Comparison of ENCODE assay signal across 11 cellular contexts in the genomic region with DNA sequence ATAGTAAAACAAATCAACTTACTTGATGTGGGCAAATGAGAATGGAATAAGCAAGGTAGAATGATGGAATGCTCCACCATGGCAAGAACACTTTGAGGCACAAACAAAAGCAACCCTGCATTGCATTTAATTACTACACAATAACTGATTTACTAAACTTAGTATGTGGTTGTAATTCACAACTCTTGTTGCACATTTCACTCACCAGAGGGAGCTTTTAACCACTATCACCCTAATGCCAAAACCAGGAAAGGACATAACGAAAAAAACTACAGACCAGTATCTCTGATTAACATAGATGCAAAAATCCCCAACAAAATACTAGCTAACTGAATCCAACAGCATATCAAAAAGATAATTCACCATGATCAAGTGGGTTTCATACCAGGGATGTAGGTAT.
DNase-seq lines count a peak whose midpoint lies in the region; ATAC-seq, FAIRE-seq and TF ChIP-seq lines count a peak whose summit lies in the region.
"Had no signal": no experiment of that assay in that cellular context is flagged by ENCODE, and none has a peak within 500 bp of the region (broad histone marks: within the 10 kb centered on the region; RNA-seq: fewer than 3 reads in every experiment).

No MANE protein-coding gene starts in this region.

- H2AFZ ChIP-seq in GM23248: no peak overlapping the region

- peaks cover 23% of the 10 kb centered on the region for H3K9me3 Mint-ChIP-seq in nephron progenitor cell
- peaks cover 7% of the 10 kb centered on the region for H3K9me3 Mint-ChIP-seq in activated CD8-positive, alpha-beta T cell treated with anti-CD3 and anti-CD28 coated beads for 36 hours

- H3K27me3 ChIP-seq in GM23248 (replicated peaks; ENCODE audit: insufficient read depth) (no peaks in the 10 kb centered on the region), bronchial epithelial cell (ENCODE audit: control insufficient read depth, insufficient read depth, low read length) (no peaks in the 10 kb centered on the region), sigmoid colon (no peaks in the 10 kb centered on the region)

- CTCF ChIA-PET in activated CD8-positive, alpha-beta T cell treated with anti-CD3 and anti-CD28 coated beads for 36 hours (lab: Charles Lee): no interaction called here

- TF ChIP-seq POLR2A in sigmoid colon (IDR thresholded peaks at IDR 0.05): no peak

- WGBS in GM23248 (ENCODE audit: low coverage in 1 of 2, low lambda C conversion rate in 2 of 2, missing lambda C conversion rate in 2 of 2), 2 experiments: 0% methylated on average over 1 of the region's 1 CpG
- 5 to 34% methylated on average over 1 of the region's 1 CpG for WGBS in sigmoid colon, 2 donors

- peak; percentile 0 for DNase-seq in GM23248
- peak; percentile 15 for DNase-seq in NAMALWA (ENCODE audit: low spot score)
- DNase-seq in bronchial epithelial cell (ENCODE audit: low read depth): peak; percentile 50
- no peak for DNase-seq in nephron progenitor cell
- DNase-seq in activated CD8-positive, alpha-beta T cell treated with anti-CD3 and anti-CD28 coated beads for 36 hours: no peak
- DNase-seq in sigmoid colon: no peak
- no peak for DNase-seq in amniotic stem cell (lab: John Stamatoyannopoulos, UW)
- DNase-seq: naive thymus-derived CD4-positive, alpha-beta T cell had no signal

- H3K4me1 Mint-ChIP-seq in nephron progenitor cell: peaks cover 12% of the 10 kb centered on the region
- no peaks in the 10 kb centered on the region for H3K4me1 Mint-ChIP-seq in activated CD8-positive, alpha-beta T cell treated with anti-CD3 and anti-CD28 coated beads for 36 hours (ENCODE audit: low read depth)
- H3K4me1 Mint-ChIP-seq: naive thymus-derived CD4-positive, alpha-beta T cell; stimulated activated effector memory CD8-positive, alpha-beta T cell treated with anti-CD3 and anti-CD28 coated beads, Interleukin-12 subunit alpha, Interleukin-12 subunit beta, amount 100 ng/mL, for 72 hours had no signal

- H4K20me1 ChIP-seq in GM23248 (ENCODE audit: insufficient read depth): no peaks in the 10 kb centered on the region

- TF ChIP-seq CTCF in bronchial epithelial cell (IDR thresholded peaks at IDR 0.05; ENCODE audit: insufficient read depth, low read length, severe bottlenecking) (peak; percentile 56), nephron progenitor cell (IDR thresholded peaks at IDR 0.05) (peak; percentile 21), sigmoid colon (IDR thresholded peaks at IDR 0.05) (no peak)
- no peak for TF ChIP-seq CTCF in activated CD8-positive, alpha-beta T cell treated with anti-CD3 and anti-CD28 coated beads for 36 hours (IDR thresholded peaks at IDR 0.05)

- H3K4me1 ChIP-seq in GM23248 (ENCODE audit: insufficient read depth) (no peaks in the 10 kb centered on the region), sigmoid colon (no peaks in the 10 kb centered on the region)

- no peaks in the 10 kb centered on the region for H3F3A ChIP-seq in GM23248 (ENCODE audit: insufficient read depth)

- H3K27ac ChIP-seq in GM23248 (no peak overlapping the region), sigmoid colon (no peak overlapping the region)

- no peak for TF ChIP-seq EP300 in sigmoid colon (IDR thresholded peaks at IDR 0.05)

- H3K9ac ChIP-seq in GM23248: no peak overlapping the region

- no peaks in the 10 kb centered on the region for H3K36me3 ChIP-seq in GM23248 (ENCODE audit: low read depth)
- H3K36me3 ChIP-seq in bronchial epithelial cell (ENCODE audit: control insufficient read depth, insufficient read depth, low read length): no peaks in the 10 kb centered on the region
- no peaks in the 10 kb centered on the region for H3K36me3 ChIP-seq in sigmoid colon

- no peak overlapping the region for H3K27ac Mint-ChIP-seq in nephron progenitor cell
- no peak overlapping the region for H3K27ac Mint-ChIP-seq in activated CD8-positive, alpha-beta T cell treated with anti-CD3 and anti-CD28 coated beads for 36 hours
- H3K27ac Mint-ChIP-seq: dendritic cell treated with granulocyte-macrophage colony-stimulating factor and Interleukin-4, amounts not matched to agents 40 ng/mL and 50 ng/mL, for 4 days; naive thymus-derived CD4-positive, alpha-beta T cell; stimulated activated effector memory CD8-positive, alpha-beta T cell treated with anti-CD3 and anti-CD28 coated beads, Interleukin-12 subunit alpha, Interleukin-12 subunit beta, amount 100 ng/mL, for 72 hours had no signal

- in situ Hi-C loops in GM23248 (cut with MboI): no loop called here

- intact Hi-C loops in activated CD8-positive, alpha-beta T cell treated with anti-CD3 and anti-CD28 coated beads for 36 hours (cut with micrococcal nuclease): no loop called here
- intact Hi-C loops in sigmoid colon (cut with DNase I): no loop called here

- H3K4me3 ChIP-seq in GM23248: no peak overlapping the region
- no peak overlapping the region for H3K4me3 ChIP-seq in bronchial epithelial cell (ENCODE audit: low read depth, low read length)
- H3K4me3 ChIP-seq in sigmoid colon: no peak overlapping the region

- H3K9me2 ChIP-seq in GM23248 (ENCODE audit: insufficient read depth): no peaks in the 10 kb centered on the region

- no peaks in the 10 kb centered on the region for H3K27me3 Mint-ChIP-seq in nephron progenitor cell (ENCODE audit: low read depth, poor library complexity)
- H3K27me3 Mint-ChIP-seq in activated CD8-positive, alpha-beta T cell treated with anti-CD3 and anti-CD28 coated beads for 36 hours: no peaks in the 10 kb centered on the region
- H3K27me3 Mint-ChIP-seq: dendritic cell treated with granulocyte-macrophage colony-stimulating factor and Interleukin-4, amounts not matched to agents 40 ng/mL and 50 ng/mL, for 4 days; naive thymus-derived CD4-positive, alpha-beta T cell had no signal

- no peaks in the 10 kb centered on the region for H3K9me3 ChIP-seq in GM23248 (ENCODE audit: low read depth)
- peaks cover 0 to 1% (median 0%) of the 10 kb centered on the region in 4 donors for H3K9me3 ChIP-seq in sigmoid colon

- no peak for FAIRE-seq in bronchial epithelial cell (lab: Jason Lieb, UNC)

- H3K36me3 Mint-ChIP-seq in nephron progenitor cell (ENCODE audit: low read depth): peaks cover 10% of the 10 kb centered on the region
- H3K36me3 Mint-ChIP-seq in activated CD8-positive, alpha-beta T cell treated with anti-CD3 and anti-CD28 coated beads for 36 hours (ENCODE audit: low read depth): no peaks in the 10 kb centered on the region
- H3K36me3 Mint-ChIP-seq: stimulated activated effector memory CD8-positive, alpha-beta T cell treated with anti-CD3 and anti-CD28 coated beads, Interleukin-12 subunit alpha, Interleukin-12 subunit beta, amount 100 ng/mL, for 72 hours had no signal

- no peak overlapping the region for H3K4me3 Mint-ChIP-seq in nephron progenitor cell
- H3K4me3 Mint-ChIP-seq in activated CD8-positive, alpha-beta T cell treated with anti-CD3 and anti-CD28 coated beads for 36 hours: no peak overlapping the region
- H3K4me3 Mint-ChIP-seq: dendritic cell treated with granulocyte-macrophage colony-stimulating factor and Interleukin-4, amounts not matched to agents 40 ng/mL and 50 ng/mL, for 4 days; naive thymus-derived CD4-positive, alpha-beta T cell; stimulated activated effector memory CD8-positive, alpha-beta T cell treated with anti-CD3 and anti-CD28 coated beads, Interleukin-12 subunit alpha, Interleukin-12 subunit beta, amount 100 ng/mL, for 72 hours had no signal

- H3K4me2 ChIP-seq in GM23248 (ENCODE audit: unreplicated experiment): no peak overlapping the region

- POLR2A ChIA-PET in activated CD8-positive, alpha-beta T cell treated with anti-CD3 and anti-CD28 coated beads for 36 hours (lab: Charles Lee): no interaction called here

- no peak for ATAC-seq in HG03521 (IDR thresholded peaks at IDR 0.05; ENCODE audit: unreplicated experiment)
- no peak for ATAC-seq in activated CD8-positive, alpha-beta T cell treated with anti-CD3 and anti-CD28 coated beads for 36 hours
- ATAC-seq: naive thymus-derived CD4-positive, alpha-beta T cell; stimulated activated effector memory CD8-positive, alpha-beta T cell treated with anti-CD3 and anti-CD28 coated beads, Interleukin-12 subunit alpha, Interleukin-12 subunit beta, amount 100 ng/mL, for 72 hours had no signal

- H3K79me2 ChIP-seq in GM23248 (ENCODE audit: insufficient read depth): no peaks in the 10 kb centered on the region

Comparison
In these comparisons a context has a peak if more than half of its experiments do, and no peak if none do; other contexts are left out.
1. DNase-seq: peak in GM23248 (single experiment), NAMALWA (single experiment) and bronchial epithelial cell (single experiment); none in nephron progenitor cell (single experiment), activated CD8-positive, alpha-beta T cell treated with anti-CD3 and anti-CD28 coated beads for 36 hours (single experiment), sigmoid colon (single experiment) and amniotic stem cell (single experiment).
2. CTCF ChIP-seq: peak in bronchial epithelial cell (single experiment) and nephron progenitor cell (single experiment); none in activated CD8-positive, alpha-beta T cell treated with anti-CD3 and anti-CD28 coated beads for 36 hours (single experiment) and sigmoid colon (0 of 4).